ENCODE assay signal across 8 cellular contexts in genomic region chr6:117477988-117478852, GRCh38. TPM values are rescaled to one million over a fixed set of nuclear protein-coding genes. Genes with fewer than 3 reads are reported as not detected.
DNase-seq lines count a peak whose midpoint lies in the region; ATAC-seq and TF ChIP-seq lines count a peak whose summit lies in the region.

No MANE protein-coding gene starts in this region.

- no peaks in the 10 kb centered on the region for H3K36me3 ChIP-seq in MM.1S (replicated peaks; ENCODE audit: insufficient read depth, low read length)

- peak; percentile 40 for ATAC-seq in GM21515 (IDR thresholded peaks at IDR 0.05; ENCODE audit: unreplicated experiment)
- ATAC-seq in GM19467 (IDR thresholded peaks at IDR 0.05; ENCODE audit: unreplicated experiment): no peak
- no peak for ATAC-seq in HG02571 (IDR thresholded peaks at IDR 0.05; ENCODE audit: unreplicated experiment)

- H3K4me3 ChIP-seq in MM.1S (ENCODE audit: low read length): peak overlapping the region; percentile 48

- peak overlapping the region; percentile 60; the same call in 1 of the 2 replicates for H3K27ac ChIP-seq in MM.1S (ENCODE audit: low read length)

- H3K9ac ChIP-seq in MM.1S (ENCODE audit: low read length): peak overlapping the region; percentile 25; the same call in 1 of the 2 replicates

- peaks cover 27% of the 10 kb centered on the region for H3K4me1 ChIP-seq in MM.1S (ENCODE audit: low read length)

- no peaks in the 10 kb centered on the region for H3K9me3 ChIP-seq in MM.1S (replicated peaks; ENCODE audit: insufficient read depth, low read length)

- peaks cover 32% of the 10 kb centered on the region for H3F3A ChIP-seq in MM.1S (ENCODE audit: insufficient read depth, low read length)

- no peaks in the 10 kb centered on the region for H4K20me1 ChIP-seq in MM.1S (ENCODE audit: insufficient read depth, low read length)

- H3K4me2 ChIP-seq in MM.1S (ENCODE audit: low read depth, low read length): peak overlapping the region; percentile 73

- no peaks in the 10 kb centered on the region for H3K9me2 ChIP-seq in MM.1S (replicated peaks; ENCODE audit: insufficient read depth, low read length)

- no peaks in the 10 kb centered on the region for H3K27me3 ChIP-seq in MM.1S (replicated peaks; ENCODE audit: insufficient read depth, low read length)

- peak overlapping the region; percentile 62 for H2AFZ ChIP-seq in MM.1S (ENCODE audit: low read length)

- no peaks in the 10 kb centered on the region; the same call in 1 of the 2 replicates for H3K79me2 ChIP-seq in MM.1S (ENCODE audit: low read length)

- peak; percentile 54 for TF ChIP-seq CTCF in GM12873 (IDR thresholded peaks at IDR 0.05; ENCODE audit: insufficient read depth, low read depth, low read length, missing control alignments)
- peak; percentile 74 for TF ChIP-seq CTCF in MM.1S (IDR thresholded peaks at IDR 0.05; ENCODE audit: low read length)

- DNase-seq in MM.1S: peak; percentile 83
- DNase-seq in dermis blood vessel endothelial cell: peak; percentile 62
- peak; percentile 55 for DNase-seq in superior temporal gyrus (ENCODE audit: extremely low spot score)
- DNase-seq in effector CD4-positive, alpha-beta T cell: no peak

RNA-seq across cellular contexts. Expression of gene DCBLD1, which starts 4.3 kb away (rescaled TPM):
- 35.1 and 41.1 TPM in 2 replicates for total RNA-seq in dermis blood vessel endothelial cell

RNA-seq across cellular contexts. Expression of gene ROS1, which starts 52.5 kb away (rescaled TPM):
- total RNA-seq in dermis blood vessel endothelial cell: under 0.01 TPM in 1 of 2 replicates, not detected in the other
